18 cellular contexts compared by ENCODE assay signal in genomic region chr4:90234916-90235547, GRCh38.
A peak's percentile ranks its signal among the peaks of the same experiment; 100 is the strongest.
DNase-seq lines count a peak whose midpoint lies in the region; ATAC-seq and TF ChIP-seq lines count a peak whose summit lies in the region.
"Had no signal": no experiment of that assay in that cellular context is flagged by ENCODE, and none has a peak within 500 bp of the region (broad histone marks: within the 10 kb centered on the region; RNA-seq: fewer than 3 reads in every experiment).

No MANE protein-coding gene starts in this region.

- peak; percentile 97 to 99 (median 98) for ATAC-seq in heart left ventricle
- ATAC-seq: activated T-helper 17 cell treated with anti-CD3 and anti-CD28 coated beads, Interleukin-2, amount 50 U/mL, for 72 hours; effector memory CD8-positive, alpha-beta T cell; K562; T-helper 17 cell had no signal

- WGBS in heart left ventricle, 4 donors: 26 to 41% (median 27%) methylated on average over 8 of the region's 8 CpGs
- 51 to 57% methylated on average over 7 to 8 of the region's 8 CpGs for WGBS in esophagus squamous epithelium, 2 donors

- H3K4me3 ChIP-seq in heart left ventricle (peak overlapping the region in 8 of 12 donors; percentile 26 to 46 (median 34)), esophagus squamous epithelium (no peak overlapping the region)
- H3K4me3 ChIP-seq: K562, skin epidermis, thoracic aorta had no signal

- TF ChIP-seq CTCF in heart left ventricle (IDR thresholded peaks at IDR 0.05) (no peak), esophagus squamous epithelium (IDR thresholded peaks at IDR 0.05) (no peak)

- H3K4me1 ChIP-seq in heart left ventricle: peaks cover 0 to 3% (median 0%) of the 10 kb centered on the region in 12 donors
- H3K4me1 ChIP-seq in esophagus squamous epithelium: no peaks in the 10 kb centered on the region

- H3K36me3 ChIP-seq in heart left ventricle: no peaks in the 10 kb centered on the region
- no peaks in the 10 kb centered on the region for H3K36me3 ChIP-seq in esophagus squamous epithelium
- H3K36me3 ChIP-seq: thoracic aorta had no signal

- H3K27me3 ChIP-seq in heart left ventricle: no peaks in the 10 kb centered on the region
- H3K27me3 ChIP-seq in esophagus squamous epithelium: no peaks in the 10 kb centered on the region

- H3K27ac ChIP-seq in heart left ventricle (peak overlapping the region in 9 of 12 donors; percentile 1 to 68 (median 49)), esophagus squamous epithelium (no peak overlapping the region)
- H3K27ac ChIP-seq: skin epidermis, thoracic aorta had no signal

- DNase-seq in NCI-H1092 (lab: John Stamatoyannopoulos, UW) (peak; percentile 59), SK-N-DZ (ENCODE audit: low spot score) (peak; percentile 3), heart left ventricle (peak in 4 of 5 donors; percentile 51 to 78 (median 70)), renal cortical epithelial cell (ENCODE audit: low read depth) (peak; percentile 23), esophagus squamous epithelium (lab: John Stamatoyannopoulos, UW) (no peak), NCI-H128 (lab: John Stamatoyannopoulos, UW; ENCODE audit: unreplicated experiment) (no peak), NCI-H524 treated with DMSO at 0.1 percent for 48 hours (lab: John Stamatoyannopoulos, UW) (no peak)
- DNase-seq in stimulated activated CD4-positive, alpha-beta T cell treated with anti-CD3 and anti-CD28 coated beads, Interleukin-4, amount 100 ng/mL, for 24 hours: no peak
- DNase-seq: central memory CD4-positive, alpha-beta T cell; effector memory CD8-positive, alpha-beta T cell; SHP77; stimulated activated CD4-positive, alpha-beta T cell treated with anti-CD3 and anti-CD28 coated beads, Interleukin-4, amount 100 ng/mL, for 4 hours; stimulated activated CD8-positive, alpha-beta memory T cell treated with anti-CD3 and anti-CD28 coated beads, Interleukin-4, amount 100 ng/mL, for 48 hours; T-helper 17 cell had no signal

- H3K9me3 ChIP-seq in heart left ventricle: no peaks in the 10 kb centered on the region
- H3K9me3 ChIP-seq in esophagus squamous epithelium: no peaks in the 10 kb centered on the region
- H3K9me3 ChIP-seq: thoracic aorta had no signal

- intact Hi-C loops in heart left ventricle (cut with DNase I): loop anchor here in 1 of 10 donors (5.0 kb wide), 1 partner anchor 108 kb away; the partner anchor contains the start of gene CCSER1
- intact Hi-C loops in esophagus squamous epithelium (cut with DNase I): no loop called here

- TF ChIP-seq POLR2A in heart left ventricle (IDR thresholded peaks at IDR 0.05) (no peak), esophagus squamous epithelium (IDR thresholded peaks at IDR 0.05) (no peak)

Comparison
In these comparisons a context has a peak if more than half of its experiments do, and no peak if none do; other contexts are left out.
1. DNase-seq: peak in NCI-H1092 (single experiment), SK-N-DZ (single experiment), heart left ventricle (4 of 5) and renal cortical epithelial cell (single experiment); none in stimulated activated CD4-positive, alpha-beta T cell treated with anti-CD3 and anti-CD28 coated beads, Interleukin-4, amount 100 ng/mL, for 24 hours (single experiment), esophagus squamous epithelium (single experiment), NCI-H128 (single experiment) and NCI-H524 treated with DMSO at 0.1 percent for 48 hours (single experiment).
2. H3K27ac ChIP-seq: peak in heart left ventricle (9 of 12); none in esophagus squamous epithelium (0 of 4).
3. H3K4me3 ChIP-seq: peak in heart left ventricle (8 of 12); none in esophagus squamous epithelium (0 of 4).